8 cellular contexts compared by ENCODE assay signal in the genomic region with DNA sequence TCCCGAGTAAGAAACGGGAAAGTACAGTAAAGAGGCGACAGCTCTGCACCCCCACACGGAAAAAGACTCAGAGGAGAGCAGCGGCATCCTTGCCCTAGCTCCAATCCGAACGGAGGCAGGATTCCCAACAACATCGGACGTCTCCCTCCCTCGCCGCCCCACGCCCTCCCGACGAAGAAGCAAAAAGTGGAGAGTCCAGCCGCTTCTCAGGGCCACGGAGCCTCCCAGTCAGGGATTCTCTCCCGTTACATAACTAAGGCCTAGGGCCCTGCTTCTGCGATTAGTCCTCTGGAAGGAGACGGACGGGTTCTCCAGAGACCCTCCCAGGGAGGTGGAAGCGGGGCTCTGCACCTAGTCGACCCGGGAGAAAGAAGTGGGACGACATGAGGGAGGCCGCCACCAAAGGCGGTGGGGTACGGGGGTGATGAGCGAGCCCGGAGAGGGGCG. TPM values are rescaled to one million over a fixed set of nuclear protein-coding genes. Genes with fewer than 3 reads are reported as not detected.
DNase-seq lines count a peak whose midpoint lies in the region; ATAC-seq and TF ChIP-seq lines count a peak whose summit lies in the region.

No MANE protein-coding gene starts in this region.

- H3K27ac ChIP-seq in GM23248 (peak overlapping the region; percentile 82), fibroblast of lung (ENCODE audit: insufficient read depth, low read length) (peak overlapping the region; percentile 84), vagina (peak overlapping the region; percentile 95)
- peak overlapping the region; percentile 88 for H3K27ac ChIP-seq in naive thymus-derived CD4-positive, alpha-beta T cell (ENCODE audit: low read depth, low read length)

- H3K36me3 ChIP-seq in GM23248 (ENCODE audit: low read depth), result no peaks in the 10 kb centered on the region
- no peaks in the 10 kb centered on the region for H3K36me3 ChIP-seq in fibroblast of lung (ENCODE audit: control insufficient read depth, insufficient read depth, low read length)
- H3K36me3 ChIP-seq in naive thymus-derived CD4-positive, alpha-beta T cell (ENCODE audit: control insufficient read depth in 2 of 3, insufficient read depth in 3 of 3, low read length in 3 of 3), result peaks cover 0 to 7% (median 0%) of the 10 kb centered on the region in 3 experiments
- H3K36me3 ChIP-seq in vagina, result no peaks in the 10 kb centered on the region

- H3K36me3 Mint-ChIP-seq in activated CD4-positive, alpha-beta T cell treated with anti-CD3 and anti-CD28 coated beads for 36 hours (ENCODE audit: low read depth), result peaks cover 8% of the 10 kb centered on the region
- H3K36me3 Mint-ChIP-seq in activated CD8-positive, alpha-beta T cell treated with anti-CD3 and anti-CD28 coated beads, Interleukin-2, amount 10 ng/mL, durations not matched to agents 7 days and 5 days (ENCODE audit: low read depth), result peaks cover 5% of the 10 kb centered on the region
- H3K36me3 Mint-ChIP-seq in naive thymus-derived CD4-positive, alpha-beta T cell, result peaks cover 0 to 3% (median 0%) of the 10 kb centered on the region in 5 donors

- TF ChIP-seq CTCF in fibroblast of lung (conservative IDR thresholded peaks at IDR 0.05 in 1 of 2, IDR thresholded peaks at IDR 0.05 in 1 of 2; ENCODE audit: low read depth in 1 of 2, low read length in 2 of 2), result no peak
- no peak for TF ChIP-seq CTCF in vagina (IDR thresholded peaks at IDR 0.05)

- peaks cover 32% of the 10 kb centered on the region for H3K4me1 Mint-ChIP-seq in activated CD4-positive, alpha-beta T cell treated with anti-CD3 and anti-CD28 coated beads for 36 hours
- H3K4me1 Mint-ChIP-seq in activated CD8-positive, alpha-beta T cell treated with anti-CD3 and anti-CD28 coated beads, Interleukin-2, amount 10 ng/mL, durations not matched to agents 7 days and 5 days (ENCODE audit: low read depth), result peaks cover 32% of the 10 kb centered on the region
- peaks cover 15 to 58% (median 42%) of the 10 kb centered on the region in 7 donors for H3K4me1 Mint-ChIP-seq in naive thymus-derived CD4-positive, alpha-beta T cell

- CTCF ChIA-PET in activated CD4-positive, alpha-beta T cell treated with anti-CD3 and anti-CD28 coated beads for 36 hours (lab: Charles Lee), result interaction anchor here (0.9 to 1.6 kb wide), 4 partner anchors 8 to 35 kb away, joined by 3 to 4 read pairs (median 3); no protein-coding TSS in a partner anchor
- CTCF ChIA-PET in activated CD8-positive, alpha-beta T cell treated with anti-CD3 and anti-CD28 coated beads, Interleukin-2, amount 10 ng/mL, durations not matched to agents 7 days and 5 days (lab: Charles Lee), result interaction anchor here (0.7 kb wide), 2 partner anchors 41 to 481 kb away, joined by 3 read pairs; no protein-coding TSS in a partner anchor
- CTCF ChIA-PET in naive thymus-derived CD4-positive, alpha-beta T cell (lab: Charles Lee), result interaction anchor here (0.7 kb wide), 1 partner anchor 899 kb away, joined by 3 read pairs; no protein-coding TSS in a partner anchor

- H3K9me3 ChIP-seq in GM23248 (ENCODE audit: low read depth), result no peaks in the 10 kb centered on the region
- no peaks in the 10 kb centered on the region for H3K9me3 ChIP-seq in fibroblast of lung (ENCODE audit: control insufficient read depth, insufficient read depth, low read depth, low read length)
- H3K9me3 ChIP-seq in naive thymus-derived CD4-positive, alpha-beta T cell (ENCODE audit: control insufficient read depth in 2 of 3, low read length in 3 of 3), result no peaks in the 10 kb centered on the region
- H3K9me3 ChIP-seq in vagina, result no peaks in the 10 kb centered on the region

- H3K79me2 ChIP-seq in GM23248 (ENCODE audit: insufficient read depth), result peaks cover 56% of the 10 kb centered on the region
- H3K79me2 ChIP-seq in fibroblast of lung (ENCODE audit: control insufficient read depth, insufficient read depth, low read length), result peaks cover 51% of the 10 kb centered on the region

- H3K27me3 ChIP-seq in GM23248 (replicated peaks; ENCODE audit: insufficient read depth), result no peaks in the 10 kb centered on the region
- H3K27me3 ChIP-seq in fibroblast of lung (ENCODE audit: control insufficient read depth, insufficient read depth, low read length), result no peaks in the 10 kb centered on the region
- no peaks in the 10 kb centered on the region for H3K27me3 ChIP-seq in naive thymus-derived CD4-positive, alpha-beta T cell (ENCODE audit: control insufficient read depth in 2 of 2, insufficient read depth in 2 of 2, low read length in 2 of 2)
- H3K27me3 ChIP-seq in vagina, result no peaks in the 10 kb centered on the region

- H3K4me3 ChIP-seq in GM23248 (peak overlapping the region; percentile 96), fibroblast of lung (replicated peaks in 1 of 4; ENCODE audit: control extremely low read depth in 1 of 4, insufficient read depth in 1 of 4, low read depth in 3 of 4, low read length in 4 of 4) (peak overlapping the region; percentile 88 to 99 (median 94)), vagina (peak overlapping the region; percentile 67 to 89)
- peak overlapping the region; percentile 66 for H3K4me3 ChIP-seq in Jurkat, Clone E6-1 (ENCODE audit: low read length)
- H3K4me3 ChIP-seq in naive thymus-derived CD4-positive, alpha-beta T cell (ENCODE audit: low read length), result peak overlapping the region; percentile 82

- no peak for TF ChIP-seq POLR2A in vagina (IDR thresholded peaks at IDR 0.05)

- peaks cover 13% of the 10 kb centered on the region for H3F3A ChIP-seq in GM23248 (ENCODE audit: insufficient read depth)

- POLR2A ChIA-PET in activated CD4-positive, alpha-beta T cell treated with anti-CD3 and anti-CD28 coated beads for 36 hours (lab: Charles Lee), result interaction anchor here (0.9 to 2.5 kb wide), 4 partner anchors 26 to 30 kb away, joined by 3 to 8 read pairs (median 4); no protein-coding TSS in a partner anchor
- POLR2A ChIA-PET in activated CD8-positive, alpha-beta T cell treated with anti-CD3 and anti-CD28 coated beads, Interleukin-2, amount 10 ng/mL, durations not matched to agents 7 days and 5 days (lab: Charles Lee), result interaction anchor here (1.1 to 2.9 kb wide), 4 partner anchors 27 to 32 kb away, joined by 3 to 30 read pairs (median 8); a partner anchor contains a TSS
- POLR2A ChIA-PET in naive thymus-derived CD4-positive, alpha-beta T cell (lab: Charles Lee), result interaction anchor here (0.8 to 1.0 kb wide), 2 partner anchors 29 to 980 kb away, joined by 3 read pairs; no protein-coding TSS in a partner anchor

- H3K27ac Mint-ChIP-seq in activated CD4-positive, alpha-beta T cell treated with anti-CD3 and anti-CD28 coated beads for 36 hours, result peak overlapping the region; percentile 91
- peak overlapping the region; percentile 98 for H3K27ac Mint-ChIP-seq in activated CD8-positive, alpha-beta T cell treated with anti-CD3 and anti-CD28 coated beads, Interleukin-2, amount 10 ng/mL, durations not matched to agents 7 days and 5 days
- H3K27ac Mint-ChIP-seq in naive thymus-derived CD4-positive, alpha-beta T cell, result peak overlapping the region; percentile 86 to 98 (median 96)

- H3K9ac ChIP-seq in GM23248 (peak overlapping the region; percentile 93), fibroblast of lung (ENCODE audit: insufficient read depth, low read length) (peak overlapping the region; percentile 77)

- DNase-seq in activated CD4-positive, alpha-beta T cell treated with anti-CD3 and anti-CD28 coated beads for 36 hours, result peak; percentile 49
- no peak for DNase-seq in activated CD4-positive, alpha-beta T cell treated with anti-CD3 and anti-CD28 coated beads for 1 hour
- peak; percentile 87 for DNase-seq in GM23248
- no peak for DNase-seq in Jurkat, Clone E6-1 (ENCODE audit: low read depth, low spot score)
- DNase-seq in activated CD8-positive, alpha-beta T cell treated with anti-CD3 and anti-CD28 coated beads, Interleukin-2, amount 10 ng/mL, durations not matched to agents 7 days and 5 days, result peak; percentile 33
- DNase-seq in fibroblast of lung (ENCODE audit: low read depth in 2 of 2), result peak; percentile 38 to 64
- peak in 1 of 9 donors; percentile 13 for DNase-seq in naive thymus-derived CD4-positive, alpha-beta T cell
- no peak for DNase-seq in vagina (ENCODE audit: extremely low spot score in 2 of 2)

- H3K9me3 Mint-ChIP-seq in activated CD4-positive, alpha-beta T cell treated with anti-CD3 and anti-CD28 coated beads for 36 hours (ENCODE audit: low read depth), result no peaks in the 10 kb centered on the region
- H3K9me3 Mint-ChIP-seq in activated CD8-positive, alpha-beta T cell treated with anti-CD3 and anti-CD28 coated beads, Interleukin-2, amount 10 ng/mL, durations not matched to agents 7 days and 5 days (ENCODE audit: insufficient read depth), result no peaks in the 10 kb centered on the region
- peaks cover 0 to 5% (median 0%) of the 10 kb centered on the region in 11 donors for H3K9me3 Mint-ChIP-seq in naive thymus-derived CD4-positive, alpha-beta T cell

- H3K4me2 ChIP-seq in GM23248 (ENCODE audit: unreplicated experiment) (peak overlapping the region; percentile 98), fibroblast of lung (ENCODE audit: extremely low read depth, insufficient read depth, low read length) (peak overlapping the region; percentile 64)

- peak overlapping the region; percentile 98 for H3K4me3 Mint-ChIP-seq in activated CD4-positive, alpha-beta T cell treated with anti-CD3 and anti-CD28 coated beads for 36 hours
- peak overlapping the region; percentile 94 for H3K4me3 Mint-ChIP-seq in activated CD8-positive, alpha-beta T cell treated with anti-CD3 and anti-CD28 coated beads, Interleukin-2, amount 10 ng/mL, durations not matched to agents 7 days and 5 days
- H3K4me3 Mint-ChIP-seq in naive thymus-derived CD4-positive, alpha-beta T cell, result peak overlapping the region; percentile 91 to 100 (median 96)

- peak overlapping the region; percentile 100 for H2AFZ ChIP-seq in GM23248
- peak overlapping the region; percentile 52 for H2AFZ ChIP-seq in fibroblast of lung (ENCODE audit: low read length)

- H4K20me1 ChIP-seq in GM23248 (ENCODE audit: insufficient read depth) (peaks cover 16% of the 10 kb centered on the region; the same call in 1 of the 2 replicates), fibroblast of lung (ENCODE audit: control insufficient read depth, extremely low read depth, insufficient read depth, low read length) (peaks cover 3% of the 10 kb centered on the region)

- H3K4me1 ChIP-seq in GM23248 (ENCODE audit: insufficient read depth) (peaks cover 14% of the 10 kb centered on the region), fibroblast of lung (ENCODE audit: control insufficient read depth, extremely low read depth, insufficient read depth, low read length) (no peaks in the 10 kb centered on the region), vagina (peaks cover 31% of the 10 kb centered on the region)
- peaks cover 11% of the 10 kb centered on the region in 2 donors for H3K4me1 ChIP-seq in naive thymus-derived CD4-positive, alpha-beta T cell (ENCODE audit: control insufficient read depth in 2 of 2, insufficient read depth in 2 of 2, low read length in 2 of 2)

- ATAC-seq in activated CD4-positive, alpha-beta T cell treated with anti-CD3 and anti-CD28 coated beads for 36 hours, result peak; percentile 31
- ATAC-seq in activated CD8-positive, alpha-beta T cell treated with anti-CD3 and anti-CD28 coated beads, Interleukin-2, amount 10 ng/mL, durations not matched to agents 7 days and 5 days, result peak; percentile 65
- peak; percentile 50 for ATAC-seq in naive thymus-derived CD4-positive, alpha-beta T cell

- no peaks in the 10 kb centered on the region for H3K27me3 Mint-ChIP-seq in activated CD4-positive, alpha-beta T cell treated with anti-CD3 and anti-CD28 coated beads for 36 hours
- peaks cover 2% of the 10 kb centered on the region for H3K27me3 Mint-ChIP-seq in activated CD8-positive, alpha-beta T cell treated with anti-CD3 and anti-CD28 coated beads, Interleukin-2, amount 10 ng/mL, durations not matched to agents 7 days and 5 days (ENCODE audit: low read depth)
- H3K27me3 Mint-ChIP-seq in naive thymus-derived CD4-positive, alpha-beta T cell, result peaks cover 0 to 2% (median 0%) of the 10 kb centered on the region in 5 donors

- H3K9me2 ChIP-seq in GM23248 (ENCODE audit: insufficient read depth), result no peaks in the 10 kb centered on the region

- WGBS in GM23248 (ENCODE audit: low coverage in 1 of 2, low lambda C conversion rate in 2 of 2, missing lambda C conversion rate in 2 of 2), 2 experiments, result 1% methylated on average over 24 to 25 of the region's 30 CpGs

- intact Hi-C loops in activated CD4-positive, alpha-beta T cell treated with anti-CD3 and anti-CD28 coated beads for 36 hours (cut with DNase I, micrococcal nuclease), result loop anchor here (1.0 to 5.0 kb wide), 7 partner anchors 27 to 777 kb away; a partner anchor contains a TSS
- intact Hi-C loops in naive thymus-derived CD4-positive, alpha-beta T cell (cut with micrococcal nuclease), result loop anchor here (1.0 to 5.0 kb wide), 9 partner anchors 23 to 1089 kb away; a partner anchor contains a TSS
- intact Hi-C loops in vagina (cut with DNase I), result no loop called here

- in situ Hi-C loops in GM23248 (cut with MboI), result no loop called here

RNA-seq across cellular contexts. Expression of a gene that starts 0.6 kb away (rescaled TPM):
- 100 to 1,000 TPM; 132 to 164 TPM for total RNA-seq in activated CD4-positive, alpha-beta T cell treated with anti-CD3 and anti-CD28 coated beads for 36 hours
- 157 TPM in 2 replicates for total RNA-seq in GM23248 (2014; rRNA removed; shearing (Covaris generic))
- 242 TPM in 2 replicates for polyA plus RNA-seq in GM23248 (2016; fragmentation: Nextera tagmentation; extraction: Ambion mirVana)
- polyA plus RNA-seq in Jurkat, Clone E6-1 (2012; ENCODE audit: insufficient read depth, insufficient read length), result 181 TPM
- total RNA-seq in activated CD8-positive, alpha-beta T cell treated with anti-CD3 and anti-CD28 coated beads, Interleukin-2, amount 10 ng/mL, durations not matched to agents 7 days and 5 days, result 10 to 100 TPM; 98.2 to 99.2 TPM
- total RNA-seq in fibroblast of lung, result 97.3 and 107 TPM in 2 replicates
- 151 and 170 TPM in 2 replicates for polyA plus RNA-seq in fibroblast of lung
- 150 and 164 TPM in 2 replicates for polyA plus RNA-seq in fibroblast of lung (2012)
- 4.3 and 5.2 TPM in 2 replicates for polyA minus RNA-seq in fibroblast of lung (ENCODE audit: low replicate concordance)
- 100 to 1,000 TPM in 1 of 5 experiments, 10 to 100 TPM in 4; 48.1 to 104 (median 56.8) TPM for total RNA-seq in naive thymus-derived CD4-positive, alpha-beta T cell
- polyA plus RNA-seq in naive thymus-derived CD4-positive, alpha-beta T cell, result 100 to 1,000 TPM; 103 to 186 TPM
- total RNA-seq in vagina, result 38.8 TPM

RNA-seq across cellular contexts. Expression of a gene that starts 27.8 kb away (rescaled TPM):
- 100 to 1,000 TPM; 160 to 180 TPM for total RNA-seq in activated CD4-positive, alpha-beta T cell treated with anti-CD3 and anti-CD28 coated beads for 36 hours
- total RNA-seq in GM23248 (2014; rRNA removed; shearing (Covaris generic)), result 49.3 and 101 TPM in 2 replicates
- 66.8 and 68.1 TPM in 2 replicates for polyA plus RNA-seq in GM23248 (2016; fragmentation: Nextera tagmentation; extraction: Ambion mirVana)
- 144 TPM for polyA plus RNA-seq in Jurkat, Clone E6-1 (2012; ENCODE audit: insufficient read depth, insufficient read length)
- 100 to 1,000 TPM; 120 to 122 TPM for total RNA-seq in activated CD8-positive, alpha-beta T cell treated with anti-CD3 and anti-CD28 coated beads, Interleukin-2, amount 10 ng/mL, durations not matched to agents 7 days and 5 days
- total RNA-seq in fibroblast of lung, result 38.8 and 41.1 TPM in 2 replicates
- 47.2 and 54.7 TPM in 2 replicates for polyA plus RNA-seq in fibroblast of lung
- polyA plus RNA-seq in fibroblast of lung (2012), result 47.2 and 61.3 TPM in 2 replicates
- 8.6 and 11.1 TPM in 2 replicates for polyA minus RNA-seq in fibroblast of lung (ENCODE audit: low replicate concordance)
- total RNA-seq in naive thymus-derived CD4-positive, alpha-beta T cell, result 100 to 1,000 TPM; 105 to 259 (median 110) TPM
- 100 to 1,000 TPM in 1 of 2 donors, 10 to 100 TPM in 1; 90.8 to 103 TPM for polyA plus RNA-seq in naive thymus-derived CD4-positive, alpha-beta T cell
- 80.8 TPM for total RNA-seq in vagina

Comparison
In these comparisons a context has a peak if more than half of its experiments do, and no peak if none do; other contexts are left out.
1. DNase-seq: peak in activated CD4-positive, alpha-beta T cell treated with anti-CD3 and anti-CD28 coated beads for 36 hours (single experiment), GM23248 (single experiment), activated CD8-positive, alpha-beta T cell treated with anti-CD3 and anti-CD28 coated beads, Interleukin-2, amount 10 ng/mL, durations not matched to agents 7 days and 5 days (single experiment) and fibroblast of lung (2 of 2); none in activated CD4-positive, alpha-beta T cell treated with anti-CD3 and anti-CD28 coated beads for 1 hour (single experiment), Jurkat, Clone E6-1 (single experiment) and vagina (0 of 2).
2. Peak in every context shown above with its lines, with median percentiles within 50 percentile points of each other: ATAC-seq, H3K27ac Mint-ChIP-seq, H3K4me3 Mint-ChIP-seq, H3K27ac ChIP-seq and H3K4me3 ChIP-seq.